Comparison of ENCODE assay signal across 14 cellular contexts in genomic region chr5:151483176-151483575, GRCh38. TPM values are rescaled to one million over a fixed set of nuclear protein-coding genes. Genes with fewer than 3 reads are reported as not detected.
DNase-seq lines count a peak whose midpoint lies in the region; ATAC-seq and TF ChIP-seq lines count a peak whose summit lies in the region.
"Had no signal": no experiment of that assay in that cellular context is flagged by ENCODE, and none has a peak within 500 bp of the region (broad histone marks: within the 10 kb centered on the region; RNA-seq: fewer than 3 reads in every experiment).

No MANE protein-coding gene starts in this region.

- TF ChIP-seq CTCF in fibroblast of lung (conservative IDR thresholded peaks at IDR 0.05 in 1 of 2, IDR thresholded peaks at IDR 0.05 in 1 of 2; ENCODE audit: low read depth in 1 of 2, low read length in 2 of 2) (no peak), brain microvascular endothelial cell (IDR thresholded peaks at IDR 0.05; ENCODE audit: low read depth, low read length, missing control alignments) (no peak)

- H2AFZ ChIP-seq in fibroblast of lung (ENCODE audit: low read length) = no peak overlapping the region

- peaks cover 5 to 81% (median 28%) of the 10 kb centered on the region in 10 experiments; a peak in 17 of 20 replicates for H3K4me1 ChIP-seq in BLaER1 treated with 17β-estradiol and CSF1 and Interleukin-3, amounts not matched to agents 10 nM and 100 nM
- H3K4me1 ChIP-seq in fibroblast of lung (ENCODE audit: control insufficient read depth, extremely low read depth, insufficient read depth, low read length) (peaks cover 8% of the 10 kb centered on the region), muscle layer of duodenum (ENCODE audit: control insufficient read depth in 1 of 2, insufficient read depth in 2 of 2, low read length in 2 of 2) (no peaks in the 10 kb centered on the region)
- H3K4me1 ChIP-seq: uterus had no signal

- peak overlapping the region; percentile 9 to 87 (median 48); a peak in 20 of 22 replicates for H3K4me2 ChIP-seq in BLaER1 treated with 17β-estradiol and CSF1 and Interleukin-3, amounts not matched to agents 10 nM and 100 nM
- H3K4me2 ChIP-seq in fibroblast of lung (ENCODE audit: extremely low read depth, insufficient read depth, low read length) = no peak overlapping the region

- in situ Hi-C loops in brain microvascular endothelial cell (cut with HindIII; ENCODE audit: low pct_ligation_motif_present, low sequenced_read_pairs) = no loop called here

- peaks cover 0 to 9% (median 0%) of the 10 kb centered on the region in 11 experiments; a peak in 2 of 22 replicates for H3K9me3 ChIP-seq in BLaER1 treated with 17β-estradiol and CSF1 and Interleukin-3, amounts not matched to agents 10 nM and 100 nM (replicated peaks in 1 of 11)
- H3K9me3 ChIP-seq in fibroblast of lung (ENCODE audit: control insufficient read depth, insufficient read depth, low read depth, low read length) = no peaks in the 10 kb centered on the region
- no peaks in the 10 kb centered on the region for H3K9me3 ChIP-seq in muscle layer of duodenum (ENCODE audit: control insufficient read depth in 1 of 2, low read length in 2 of 2)
- H3K9me3 ChIP-seq: uterus had no signal

- H3K36me3 ChIP-seq in BLaER1 treated with 17β-estradiol and CSF1 and Interleukin-3, amounts not matched to agents 10 nM and 100 nM = peaks cover 10 to 85% (median 47%) of the 10 kb centered on the region in 11 experiments; a peak in 21 of 22 replicates
- H3K36me3 ChIP-seq in fibroblast of lung (ENCODE audit: control insufficient read depth, insufficient read depth, low read length) = peaks cover 7% of the 10 kb centered on the region
- H3K36me3 ChIP-seq in muscle layer of duodenum (ENCODE audit: control insufficient read depth in 1 of 2, insufficient read depth in 2 of 2, low read length in 2 of 2) = peaks cover 27 to 34% of the 10 kb centered on the region in 2 donors
- H3K36me3 ChIP-seq in brain microvascular endothelial cell (replicated peaks) = peaks cover 16% of the 10 kb centered on the region
- H3K36me3 ChIP-seq: uterus had no signal

- no peaks in the 10 kb centered on the region for H3K79me2 ChIP-seq in fibroblast of lung (ENCODE audit: control insufficient read depth, insufficient read depth, low read length)

- peak overlapping the region in 9 of 11 experiments; percentile 10 to 85 (median 68); a peak in 15 of 22 replicates for H3K9ac ChIP-seq in BLaER1 treated with 17β-estradiol and CSF1 and Interleukin-3, amounts not matched to agents 10 nM and 100 nM
- H3K9ac ChIP-seq in fibroblast of lung (ENCODE audit: insufficient read depth, low read length) = no peak overlapping the region

- H3K27ac ChIP-seq in BLaER1 treated with 17β-estradiol and CSF1 and Interleukin-3, amounts not matched to agents 10 nM and 100 nM = peak overlapping the region; percentile 14 to 95 (median 59); a peak in 19 of 22 replicates
- H3K27ac ChIP-seq in fibroblast of lung (ENCODE audit: insufficient read depth, low read length) (no peak overlapping the region), muscle layer of duodenum (ENCODE audit: low read length) (peak overlapping the region; percentile 14), brain microvascular endothelial cell (no peak overlapping the region)
- H3K27ac ChIP-seq: uterus had no signal

- H3K27me3 ChIP-seq in BLaER1 treated with 17β-estradiol and CSF1 and Interleukin-3, amounts not matched to agents 10 nM and 100 nM = no peaks in the 10 kb centered on the region
- H3K27me3 ChIP-seq in fibroblast of lung (ENCODE audit: control insufficient read depth, insufficient read depth, low read length) = no peaks in the 10 kb centered on the region
- no peaks in the 10 kb centered on the region for H3K27me3 ChIP-seq in muscle layer of duodenum (ENCODE audit: low read depth, low read length)
- no peaks in the 10 kb centered on the region for H3K27me3 ChIP-seq in brain microvascular endothelial cell (replicated peaks)
- H3K27me3 ChIP-seq: uterus had no signal

- DNase-seq in MV-4-11 (lab: John Stamatoyannopoulos, UW) (peak; percentile 100), fibroblast of lung (ENCODE audit: low read depth in 2 of 2) (peak; percentile 3 to 57), brain microvascular endothelial cell (no peak), NCI-H69 (lab: John Stamatoyannopoulos, UW) (no peak)
- no peak for DNase-seq in activated CD4-positive, alpha-beta T cell treated with anti-CD3 and anti-CD28 coated beads for 1 hour
- DNase-seq: NCI-H2171; stimulated activated CD4-positive, alpha-beta T cell treated with anti-CD3 and anti-CD28 coated beads, Interleukin-12 subunit alpha, Interleukin-12 subunit beta, amount 100 ng/mL, for 4 hours; T-helper 9 cell; uterus had no signal

- H4K20me1 ChIP-seq in BLaER1 treated with 17β-estradiol and CSF1 and Interleukin-3, amounts not matched to agents 10 nM and 100 nM = no peaks in the 10 kb centered on the region
- H4K20me1 ChIP-seq in fibroblast of lung (ENCODE audit: control insufficient read depth, extremely low read depth, insufficient read depth, low read length) = no peaks in the 10 kb centered on the region

- no peak for ATAC-seq in HG03378 (IDR thresholded peaks at IDR 0.05; ENCODE audit: unreplicated experiment)
- ATAC-seq: activated naive CD4-positive, alpha-beta T cell treated with anti-CD3 and anti-CD28 coated beads, Interleukin-2, amount 50 U/mL, for 72 hours; Panc1 had no signal

- H3K4me3 ChIP-seq in BLaER1 treated with 17β-estradiol and CSF1 and Interleukin-3, amounts not matched to agents 10 nM and 100 nM = 0 out of 20 replicates have a peak overlapping the region, but pooled peaks of 1 of the 10 experiments have one; percentile 16
- H3K4me3 ChIP-seq in fibroblast of lung (replicated peaks in 1 of 4; ENCODE audit: control extremely low read depth in 1 of 4, insufficient read depth in 1 of 4, low read depth in 3 of 4, low read length in 4 of 4) (no peak overlapping the region), muscle layer of duodenum (ENCODE audit: low read depth in 1 of 2, low read length in 2 of 2) (no peak overlapping the region), brain microvascular endothelial cell (ENCODE audit: low read depth, low read length) (no peak overlapping the region)
- H3K4me3 ChIP-seq: uterus had no signal

RNA-seq across cellular contexts. Expression of gene SLC36A1, which starts 35.8 kb away (rescaled TPM):
- total RNA-seq in fibroblast of lung = 3.9 and 4.6 TPM in 2 replicates
- 16.7 and 18.9 TPM in 2 replicates for polyA plus RNA-seq in fibroblast of lung
- 8.2 and 11.3 TPM in 2 replicates for polyA plus RNA-seq in fibroblast of lung (2012)
- polyA minus RNA-seq in fibroblast of lung (ENCODE audit: low replicate concordance) = 53.1 and 80.0 TPM in 2 replicates

Comparison
In these comparisons a context has a peak if more than half of its experiments do, and no peak if none do; other contexts are left out.
1. H3K27ac ChIP-seq: peak in BLaER1 treated with 17β-estradiol and CSF1 and Interleukin-3, amounts not matched to agents 10 nM and 100 nM (11 of 11) and muscle layer of duodenum (single experiment); none in fibroblast of lung (single experiment) and brain microvascular endothelial cell (single experiment).
2. DNase-seq: peak in MV-4-11 (single experiment) and fibroblast of lung (2 of 2); none in brain microvascular endothelial cell (single experiment), activated CD4-positive, alpha-beta T cell treated with anti-CD3 and anti-CD28 coated beads for 1 hour (single experiment) and NCI-H69 (single experiment).